ENCODE assay signal across 8 cellular contexts in genomic region chr17:17749921-17750320, GRCh38.
DNase-seq lines count a peak whose midpoint lies in the region; ATAC-seq, FAIRE-seq and TF ChIP-seq lines count a peak whose summit lies in the region.

No MANE protein-coding gene starts in this region.

- peaks cover 2% of the 10 kb centered on the region for H3K36me3 Mint-ChIP-seq in CD8-positive, alpha-beta T cell
- H3K36me3 Mint-ChIP-seq in HFFc6 (ENCODE audit: low read depth), result 0 out of 2 replicates have a peak, but pooled peaks cover 4% of the 10 kb centered on the region

- in situ Hi-C loops in GM12878 (cut with MboI), result no loop called here

- H3K4me1 ChIP-seq in CD8-positive, alpha-beta T cell (ENCODE audit: insufficient read depth, low read length), result peaks cover 56% of the 10 kb centered on the region
- H3K4me1 ChIP-seq in GM12878 (ENCODE audit: control insufficient read depth, insufficient read depth, low read length) (peaks cover 48% of the 10 kb centered on the region), thymus (ENCODE audit: control insufficient read depth, insufficient read depth, low read length) (peaks cover 44% of the 10 kb centered on the region)

- H3K27ac ChIP-seq in CD8-positive, alpha-beta T cell (ENCODE audit: low read depth, low read length), result peak overlapping the region; percentile 0
- H3K27ac ChIP-seq in GM12878 (ENCODE audit: control insufficient read depth, insufficient read depth), result peak overlapping the region; percentile 55
- peak overlapping the region; percentile 71 for H3K27ac ChIP-seq in thymus (ENCODE audit: low read depth)

- TF ChIP-seq POLR2A in GM12878 (IDR thresholded peaks at IDR 0.05; ENCODE audit: low read depth, low read length) (no peak), H54 (IDR thresholded peaks at IDR 0.05; ENCODE audit: low read depth, low read length) (no peak)

- no peaks in the 10 kb centered on the region for H3K9me3 ChIP-seq in CD8-positive, alpha-beta T cell (ENCODE audit: low read length)
- H3K9me3 ChIP-seq in GM12878 (replicated peaks; ENCODE audit: control insufficient read depth, insufficient read depth, low read length) (no peaks in the 10 kb centered on the region; the same call in 2 of the 3 replicates), thymus (ENCODE audit: control insufficient read depth) (no peaks in the 10 kb centered on the region)

- no peaks in the 10 kb centered on the region for H3K27me3 Mint-ChIP-seq in CD8-positive, alpha-beta T cell (ENCODE audit: low read depth)
- peaks cover 5% of the 10 kb centered on the region for H3K27me3 Mint-ChIP-seq in HFFc6 (ENCODE audit: insufficient read depth)

- peaks cover 37% of the 10 kb centered on the region for H3K79me2 ChIP-seq in GM12878 (ENCODE audit: control insufficient read depth, insufficient read depth, low read length)

- H3K27ac Mint-ChIP-seq in CD8-positive, alpha-beta T cell, result peak overlapping the region; percentile 87
- H3K27ac Mint-ChIP-seq in HFFc6, result 0 out of 2 replicates have a peak overlapping the region, but pooled peaks have one; percentile 11

- H3K36me3 ChIP-seq in CD8-positive, alpha-beta T cell (ENCODE audit: insufficient read depth, low read length), result no peaks in the 10 kb centered on the region
- H3K36me3 ChIP-seq in GM12878 (ENCODE audit: control insufficient read depth in 2 of 2, insufficient read depth in 2 of 2, low read length in 1 of 2) (peaks cover 0 to 2% of the 10 kb centered on the region in 2 experiments; a peak in 2 of 4 replicates), thymus (ENCODE audit: control insufficient read depth, insufficient read depth) (peaks cover 5% of the 10 kb centered on the region)

- 13% methylated on average over 6 of the region's 6 CpGs for WGBS in GM12878 (ENCODE audit: insufficient coverage, insufficient replicate concordance, low lambda C conversion rate, missing lambda C conversion rate)
- 50% methylated on average over 6 of the region's 6 CpGs for WGBS in thymus

- TF ChIP-seq EP300 in GM12878 (IDR thresholded peaks at IDR 0.05; ENCODE audit: borderline replicate concordance in 1 of 2, control insufficient read depth in 1 of 2, low read depth in 2 of 2, low read length in 2 of 2), result no peak

- peak; percentile 75 for FAIRE-seq in GM12878 (lab: Jason Lieb, UNC)
- FAIRE-seq in H54 (lab: Jason Lieb, UNC), result no peak

- H3K4me3 Mint-ChIP-seq in CD8-positive, alpha-beta T cell, result peak overlapping the region; percentile 43
- no peak overlapping the region for H3K4me3 Mint-ChIP-seq in HFFc6

- H3K27me3 ChIP-seq in CD8-positive, alpha-beta T cell (ENCODE audit: insufficient read depth, low read length), result no peaks in the 10 kb centered on the region
- H3K27me3 ChIP-seq in GM12878 (replicated peaks in 1 of 2; ENCODE audit: control insufficient read depth in 2 of 2, insufficient read depth in 2 of 2, low read length in 1 of 2) (no peaks in the 10 kb centered on the region), thymus (ENCODE audit: control insufficient read depth, insufficient read depth) (no peaks in the 10 kb centered on the region)

- no TSS peak for BruUV-seq in GM12878 (replicated peaks; lab: Mats Ljungman, UMichigan)

- POLR2A ChIA-PET in CD8-positive, alpha-beta T cell (lab: Charles Lee), result interaction anchor here (1.4 kb wide), 1 partner anchor 11 kb away, joined by 4 read pairs; no protein-coding TSS in a partner anchor
- POLR2A ChIA-PET in GM12878 (lab: Charles Lee), result interaction anchor here (0.6 to 1.9 kb wide), 7 partner anchors 15 to 100 kb away, joined by 3 to 9 read pairs (median 4); partner anchors contain the start of gene SREBF1

- no peaks in the 10 kb centered on the region for H3K9me3 Mint-ChIP-seq in CD8-positive, alpha-beta T cell
- H3K9me3 Mint-ChIP-seq in HFFc6, result no peaks in the 10 kb centered on the region

- intact Hi-C loops in CD8-positive, alpha-beta T cell (cut with DNase I, micrococcal nuclease), result loop anchor here (2.0 to 5.0 kb wide), 4 partner anchors 21 to 567 kb away; partner anchors contain the start of genes ATPAF2 (in 1 of the 2), GID4 (in 1 of the 2) and SMCR8 (in 1 of the 2)
- intact Hi-C loops in GM12878 (cut with micrococcal nuclease; ENCODE audit: unreplicated experiment), result loop anchor here (1.0 kb wide), 1 partner anchor 69 kb away; the partner anchor contains the start of gene RAI1

- no peaks in the 10 kb centered on the region for H4K20me1 ChIP-seq in GM12878 (ENCODE audit: control insufficient read depth, insufficient read depth)

- TF ChIP-seq RAD21 in GM12878 (IDR thresholded peaks at IDR 0.05; ENCODE audit: insufficient read depth, low read depth, low read length), result no peak

- RAD21 ChIA-PET in GM12878 (lab: Charles Lee; ENCODE audit: unreplicated experiment), result interaction anchor here (0.8 to 2.1 kb wide), 2 partner anchors 15 to 86 kb away, joined by 3 to 5 read pairs; partner anchors contain the start of gene SREBF1

- CTCF ChIA-PET in CD8-positive, alpha-beta T cell (lab: Charles Lee), result no interaction called here
- CTCF ChIA-PET in GM12878 (lab: Yijun Ruan, JAX), result interaction anchor here (0.8 to 2.0 kb wide), 9 partner anchors 13 to 284 kb away, joined by 3 to 7 read pairs (median 4); no protein-coding TSS in a partner anchor

- SMC1A ChIA-PET in GM12878 (lab: Charles Lee; ENCODE audit: uncharacterized antibody, unreplicated experiment), result interaction anchor here (0.9 to 1.7 kb wide), 5 partner anchors 11 to 70 kb away, joined by 3 to 6 read pairs (median 4); no protein-coding TSS in a partner anchor

- no peak for TF ChIP-seq CTCF in CD8-positive, alpha-beta T cell (IDR thresholded peaks at IDR 0.05)
- no peak for TF ChIP-seq CTCF in HFFc6 (IDR thresholded peaks at IDR 0.05)
- TF ChIP-seq CTCF in GM12878 (IDR thresholded peaks at IDR 0.05 in 2 of 3, conservative IDR thresholded peaks at IDR 0.05 in 1 of 3; ENCODE audit: control insufficient read depth in 2 of 3, extremely low read depth in 1 of 3, insufficient read depth in 1 of 3, low read depth in 3 of 3, low read length in 3 of 3), result no peak

- H2AFZ ChIP-seq in GM12878 (ENCODE audit: control insufficient read depth, low read depth, low read length), result no peak overlapping the region; the same call in 1 of the 2 replicates

- DNase-seq in CD8-positive, alpha-beta T cell, result peak in 5 of 7 experiments; percentile 18 to 66 (median 53)
- no peak for DNase-seq in HFFc6
- peak; percentile 19 for DNase-seq in T follicular helper cell (ENCODE audit: low read depth)
- peak; percentile 51 for DNase-seq in GM12878 (ENCODE audit: low read depth, low spot score)
- DNase-seq in lung microvascular endothelial cell (ENCODE audit: low read depth in 2 of 2), result peak; percentile 45 to 60
- DNase-seq in H54 (ENCODE audit: insufficient read length, low spot score), result no peak

- peak overlapping the region; percentile 56 for H3K4me2 ChIP-seq in GM12878 (ENCODE audit: control insufficient read depth, insufficient read depth)

- no peak overlapping the region for H3K4me3 ChIP-seq in CD8-positive, alpha-beta T cell (ENCODE audit: low read depth, low read length)
- peak overlapping the region; percentile 43; the same call in 1 of the 2 replicates for H3K4me3 ChIP-seq in GM12878
- no peak overlapping the region for H3K4me3 ChIP-seq in thymus (ENCODE audit: low read length)

- ATAC-seq in CD8-positive, alpha-beta T cell, result no peak
- ATAC-seq in GM12878, result peak; percentile 55
- no peak for ATAC-seq in HG02981 (IDR thresholded peaks at IDR 0.05; ENCODE audit: unreplicated experiment)

- peaks cover 62% of the 10 kb centered on the region for H3K4me1 Mint-ChIP-seq in CD8-positive, alpha-beta T cell (ENCODE audit: low read depth)
- peaks cover 67% of the 10 kb centered on the region for H3K4me1 Mint-ChIP-seq in HFFc6 (ENCODE audit: low read depth)

- no peak overlapping the region for H3K9ac ChIP-seq in GM12878 (ENCODE audit: control insufficient read depth, insufficient read depth, low read length)

TF ChIP-seq in GM12878, 131 proteins besides CTCF, POLR2A, EP300 and RAD21 (continues in another document):
- TF ChIP-seq YY1 (IDR thresholded peaks at IDR 0.05; ENCODE audit: low read depth, low read length) (peak; percentile 41; the same call in 1 of the 2 replicates), ZNF24 (IDR thresholded peaks at IDR 0.05) (no peak), SP1 (IDR thresholded peaks at IDR 0.05; ENCODE audit: low read depth, low read length) (no peak), ZNF207 (IDR thresholded peaks at IDR 0.05; ENCODE audit: borderline replicate concordance) (no peak), PML (IDR thresholded peaks at IDR 0.05; ENCODE audit: low read length) (no peak), WRNIP1 (IDR thresholded peaks at IDR 0.05; ENCODE audit: borderline replicate concordance, low read depth, low read length) (peak; percentile 86; the same call in 1 of the 2 replicates), HCFC1 (IDR thresholded peaks at IDR 0.05; ENCODE audit: low read length) (peak; percentile 90), RAD51 (IDR thresholded peaks at IDR 0.05) (peak; percentile 94), USF1 (IDR thresholded peaks at IDR 0.05; ENCODE audit: borderline replicate concordance, extremely low read length, insufficient read depth, low read depth, low read length) (peak; percentile 95), SIX5 (IDR thresholded peaks at IDR 0.05; ENCODE audit: low read depth, low read length, severe bottlenecking) (peak; percentile 87), SUZ12 (IDR thresholded peaks at IDR 0.05; ENCODE audit: unreplicated experiment) (no peak), ATF2 (IDR thresholded peaks at IDR 0.05; ENCODE audit: low read length) (no peak), NFYA (IDR thresholded peaks at IDR 0.05; ENCODE audit: borderline replicate concordance, low read depth, low read length) (peak; percentile 61; the same call in 1 of the 2 replicates), CEBPB (IDR thresholded peaks at IDR 0.05; ENCODE audit: borderline replicate concordance in 1 of 2, low read depth in 2 of 2, low read length in 2 of 2) (no peak)

Comparison
In these comparisons a context has a peak if more than half of its experiments do, and no peak if none do; other contexts are left out.
1. DNase-seq: peak in CD8-positive, alpha-beta T cell (5 of 7), T follicular helper cell (single experiment), GM12878 (single experiment) and lung microvascular endothelial cell (2 of 2); none in HFFc6 (single experiment) and H54 (single experiment).
2. H3K27ac ChIP-seq: peak in every context shown above with its lines; median percentile 71 in thymus; 55 in GM12878; 0 in CD8-positive, alpha-beta T cell.